10 cellular contexts compared by ENCODE assay signal in genomic region chr18:79484661-79485621, GRCh38.
DNase-seq lines count a peak whose midpoint lies in the region; ATAC-seq and TF ChIP-seq lines count a peak whose summit lies in the region.
"Had no signal": no experiment of that assay in that cellular context is flagged by ENCODE, and none has a peak within 500 bp of the region (broad histone marks: within the 10 kb centered on the region; RNA-seq: fewer than 3 reads in every experiment).

No MANE protein-coding gene starts in this region.

- H3K4me1 ChIP-seq in SJCRH30: peaks cover 11% of the 10 kb centered on the region
- H3K4me1 ChIP-seq in gastrocnemius medialis: peaks cover 15 to 29% of the 10 kb centered on the region in 2 donors

- TF ChIP-seq CTCF in gastrocnemius medialis (IDR thresholded peaks at IDR 0.05 in 4 of 5, conservative IDR thresholded peaks at IDR 0.05 in 1 of 5): no peak

- peak overlapping the region; percentile 99 for H3K27ac ChIP-seq in SJCRH30
- peak overlapping the region in 3 of 4 donors; percentile 62 to 74 (median 68) for H3K27ac ChIP-seq in gastrocnemius medialis

- in situ Hi-C loops in gastrocnemius medialis (cut with MboI; ENCODE audit: low sequenced_read_pairs in 4 of 4): no loop called here

- H3K4me3 ChIP-seq in SJCRH30: peak overlapping the region; percentile 40
- no peak overlapping the region for H3K4me3 ChIP-seq in gastrocnemius medialis

- H3K27me3 ChIP-seq in SJCRH30 (no peaks in the 10 kb centered on the region), gastrocnemius medialis (no peaks in the 10 kb centered on the region)

- peak; percentile 95 for DNase-seq in GM04503 (ENCODE audit: low read depth)
- peak; percentile 83 for DNase-seq in SJCRH30
- peak; percentile 94 for DNase-seq in glomerular visceral epithelial cell (ENCODE audit: extremely low spot score)
- DNase-seq in gastrocnemius medialis: peak in 1 of 2 donors; percentile 7
- no peak for DNase-seq in activated gamma-delta T cell treated with Interleukin-2 at 50 U/mL for 16 hours
- no peak for DNase-seq in activated gamma-delta T cell (lab: John Stamatoyannopoulos, UW)
- DNase-seq in SK-N-DZ (ENCODE audit: low spot score): no peak
- DNase-seq in Ammon's horn (ENCODE audit: low spot score): no peak
- DNase-seq: activated T-cell treated with anti-CD3 and anti-CD28 coated beads, Interleukin-2, amount 50 U/mL, for 72 hours; NCI-H1092 had no signal

- ATAC-seq in gastrocnemius medialis: peak; percentile 28 to 41
- ATAC-seq: activated T-cell treated with anti-CD3 and anti-CD28 coated beads, Interleukin-2, amount 50 U/mL, for 72 hours had no signal

- TF ChIP-seq POLR2A in gastrocnemius medialis (IDR thresholded peaks at IDR 0.05): no peak

- H3K36me3 ChIP-seq in SJCRH30 (no peaks in the 10 kb centered on the region), gastrocnemius medialis (peaks cover 0 to 10% of the 10 kb centered on the region in 2 donors)

- intact Hi-C loops in gastrocnemius medialis (cut with DNase I; ENCODE audit: low total_unique reads): no loop called here

- no peaks in the 10 kb centered on the region for H3K9me3 ChIP-seq in SJCRH30 (replicated peaks)
- H3K9me3 ChIP-seq in gastrocnemius medialis: no peaks in the 10 kb centered on the region

Comparison
In these comparisons a context has a peak if more than half of its experiments do, and no peak if none do; other contexts are left out.
1. DNase-seq: peak in GM04503 (single experiment), SJCRH30 (2 of 2) and glomerular visceral epithelial cell (single experiment); none in activated gamma-delta T cell treated with Interleukin-2 at 50 U/mL for 16 hours (single experiment), activated gamma-delta T cell (single experiment), SK-N-DZ (single experiment) and Ammon's horn (single experiment).